In genomic region chr1:173824315-173825081, GRCh38 we compare ENCODE assay signal across 8 cellular contexts. TPM values are rescaled to one million over a fixed set of nuclear protein-coding genes. Genes with fewer than 3 reads are reported as not detected.
A peak's percentile ranks its signal among the peaks of the same experiment; 100 is the strongest.
DNase-seq lines count a peak whose midpoint lies in the region; ATAC-seq lines count a peak whose summit lies in the region.

TSS of gene CENPL (minus strand) at chr1:173824883. CDS start at chr1:173811299, 13,584 bp downstream.
A gene with protein sequence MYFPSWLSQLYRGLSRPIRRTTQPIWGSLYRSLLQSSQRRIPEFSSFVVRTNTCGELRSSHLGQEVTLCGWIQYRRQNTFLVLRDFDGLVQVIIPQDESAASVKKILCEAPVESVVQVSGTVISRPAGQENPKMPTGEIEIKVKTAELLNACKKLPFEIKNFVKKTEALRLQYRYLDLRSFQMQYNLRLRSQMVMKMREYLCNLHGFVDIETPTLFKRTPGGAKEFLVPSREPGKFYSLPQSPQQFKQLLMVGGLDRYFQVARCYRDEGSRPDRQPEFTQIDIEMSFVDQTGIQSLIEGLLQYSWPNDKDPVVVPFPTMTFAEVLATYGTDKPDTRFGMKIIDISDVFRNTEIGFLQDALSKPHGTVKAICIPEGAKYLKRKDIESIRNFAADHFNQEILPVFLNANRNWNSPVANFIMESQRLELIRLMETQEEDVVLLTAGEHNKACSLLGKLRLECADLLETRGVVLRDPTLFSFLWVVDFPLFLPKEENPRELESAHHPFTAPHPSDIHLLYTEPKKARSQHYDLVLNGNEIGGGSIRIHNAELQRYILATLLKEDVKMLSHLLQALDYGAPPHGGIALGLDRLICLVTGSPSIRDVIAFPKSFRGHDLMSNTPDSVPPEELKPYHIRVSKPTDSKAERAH (plus strand): TSS chr1:173824673. CDS start chr1:173825230, 557 bp downstream.

- H3K4me3 ChIP-seq in H7 (ENCODE audit: insufficient read depth, low read depth, low read length), result peak within 1 kb of the TSS; percentile 74

- H3K36me3 Mint-ChIP-seq in natural killer cell treated with Interleukin-12 subunit alpha and Interleukin-12 subunit beta and Interleukin-15 and Interleukin-18, amount 100 ng/mL, for 72 hours, result peaks cover 16% of the 10 kb centered on the region

- H3K36me3 ChIP-seq in H7 (replicated peaks; ENCODE audit: control insufficient read depth, insufficient read depth, low read length), result no peaks in the 10 kb centered on the region; the same call in 1 of the 2 replicates

- ATAC-seq in natural killer cell treated with Interleukin-12 subunit alpha and Interleukin-12 subunit beta and Interleukin-15 and Interleukin-18, amount 100 ng/mL, for 72 hours, result peak; percentile 91 to 95
- peak; percentile 87 for ATAC-seq in stimulated activated naive CD8-positive, alpha-beta T cell treated with anti-CD3 and anti-CD28 coated beads, Interleukin-15, Interleukin-2, amounts not matched to agents 100 U/mL and 50 U/mL, for 24 hours

- H3K9me3 Mint-ChIP-seq in natural killer cell treated with Interleukin-12 subunit alpha and Interleukin-12 subunit beta and Interleukin-15 and Interleukin-18, amount 100 ng/mL, for 72 hours, result no peaks in the 10 kb centered on the region

- H3K4me1 Mint-ChIP-seq in natural killer cell treated with Interleukin-12 subunit alpha and Interleukin-12 subunit beta and Interleukin-15 and Interleukin-18, amount 100 ng/mL, for 72 hours (ENCODE audit: low read depth in 2 of 2), result peaks cover 33 to 40% of the 10 kb centered on the region in 2 donors

- peak within 1 kb of the TSS; percentile 93 to 100 for H3K27ac Mint-ChIP-seq in natural killer cell treated with Interleukin-12 subunit alpha and Interleukin-12 subunit beta and Interleukin-15 and Interleukin-18, amount 100 ng/mL, for 72 hours

- DNase-seq in ELF-1 (ENCODE audit: low read depth, low spot score) (peak; percentile 98), H7 (peak; percentile 86), M059J (ENCODE audit: low read depth) (peak; percentile 98), SHP77 (lab: John Stamatoyannopoulos, UW) (peak; percentile 96 to 97), fibroblast of peridontal ligament (ENCODE audit: extremely low read depth) (peak; percentile 99)
- peak; percentile 86 for DNase-seq in activated effector memory CD4-positive, alpha-beta T cell treated with Interleukin-2 at 50 U/mL for 16 hours
- peak; percentile 93 for DNase-seq in natural killer cell treated with Interleukin-12 subunit alpha and Interleukin-12 subunit beta and Interleukin-15 and Interleukin-18, amount 100 ng/mL, for 72 hours (ENCODE audit: low spot score)
- DNase-seq in stimulated activated naive CD8-positive, alpha-beta T cell treated with anti-CD3 and anti-CD28 coated beads, Interleukin-15, Interleukin-2, amounts not matched to agents 100 U/mL and 50 U/mL, for 24 hours, result peak; percentile 85

- H3K4me3 Mint-ChIP-seq in natural killer cell treated with Interleukin-12 subunit alpha and Interleukin-12 subunit beta and Interleukin-15 and Interleukin-18, amount 100 ng/mL, for 72 hours, result peak within 1 kb of the TSS; percentile 95

- H3K27me3 Mint-ChIP-seq in natural killer cell treated with Interleukin-12 subunit alpha and Interleukin-12 subunit beta and Interleukin-15 and Interleukin-18, amount 100 ng/mL, for 72 hours, result no peaks in the 10 kb centered on the region

- H3K27me3 ChIP-seq in H7 (ENCODE audit: control insufficient read depth, insufficient read depth, low read length), result no peaks in the 10 kb centered on the region

RNA-seq across cellular contexts. Expression of gene CENPL, which starts in this region (rescaled TPM):
- total RNA-seq in H7 (2014; rRNA removed; shearing (Covaris generic)), result 32.8 and 33.1 TPM in 2 replicates
- total RNA-seq in M059J (2014; rRNA removed; shearing (Covaris generic)), result 36.8 and 59.6 TPM in 2 replicates
- 10 to 100 TPM; 23.4 to 38.7 TPM for total RNA-seq in natural killer cell treated with Interleukin-12 subunit alpha and Interleukin-12 subunit beta and Interleukin-15 and Interleukin-18, amount 100 ng/mL, for 72 hours

RNA-seq across cellular contexts. Expression of the second gene that starts in this region (rescaled TPM):
- total RNA-seq in H7 (2014; rRNA removed; shearing (Covaris generic)), result 48.0 and 54.7 TPM in 2 replicates
- total RNA-seq in M059J (2014; rRNA removed; shearing (Covaris generic)), result 28.3 and 33.6 TPM in 2 replicates
- 10 to 100 TPM; 27.8 to 40.9 TPM for total RNA-seq in natural killer cell treated with Interleukin-12 subunit alpha and Interleukin-12 subunit beta and Interleukin-15 and Interleukin-18, amount 100 ng/mL, for 72 hours

Comparison
In these comparisons a context has a peak if more than half of its experiments do, and no peak if none do; other contexts are left out.
1. Peak in every context shown above with its lines: DNase-seq, ATAC-seq and H3K4me3 ChIP-seq.